In genomic region chr10:14185501-14186045, GRCh38 we compare ENCODE assay signal across 8 cellular contexts.
DNase-seq lines count a peak whose midpoint lies in the region; ATAC-seq and TF ChIP-seq lines count a peak whose summit lies in the region.

No MANE protein-coding gene starts in this region.

- H2AFZ ChIP-seq in PC-3 (ENCODE audit: low read length): no peak overlapping the region

- no peaks in the 10 kb centered on the region for H4K20me1 ChIP-seq in PC-3 (ENCODE audit: low read length)

- H3K27ac ChIP-seq in CD4-positive, alpha-beta T cell (ENCODE audit: low read depth, low read length): peak overlapping the region; percentile 52
- H3K27ac ChIP-seq in PC-3 (ENCODE audit: low read length): no peak overlapping the region
- H3K27ac ChIP-seq in colonic mucosa: no peak overlapping the region

- H3K9ac ChIP-seq in PC-3 (ENCODE audit: low read length) (no peak overlapping the region), colonic mucosa (ENCODE audit: low read depth in 2 of 2, low read length in 2 of 2) (no peak overlapping the region)

- H3K79me2 ChIP-seq in PC-3 (ENCODE audit: low read length): no peaks in the 10 kb centered on the region

- peak overlapping the region; percentile 91 for H3K27ac Mint-ChIP-seq in CD4-positive, alpha-beta T cell
- peak overlapping the region; percentile 98 for H3K27ac Mint-ChIP-seq in activated naive CD8-positive, alpha-beta T cell treated with anti-CD3 and anti-CD28 coated beads for 36 hours

- H3K9me2 ChIP-seq in PC-3 (replicated peaks; ENCODE audit: low read length): no peaks in the 10 kb centered on the region

- peaks cover 27% of the 10 kb centered on the region for H3K27me3 Mint-ChIP-seq in CD4-positive, alpha-beta T cell
- H3K27me3 Mint-ChIP-seq in activated naive CD8-positive, alpha-beta T cell treated with anti-CD3 and anti-CD28 coated beads for 36 hours: peaks cover 52% of the 10 kb centered on the region

- H3K4me1 ChIP-seq in PC-3 (ENCODE audit: insufficient read depth, low read length) (no peaks in the 10 kb centered on the region), colonic mucosa (no peaks in the 10 kb centered on the region)

- BruUV-seq in PC-3 (replicated peaks; lab: Mats Ljungman, UMichigan): no TSS peak

- H3K4me1 Mint-ChIP-seq in CD4-positive, alpha-beta T cell (ENCODE audit: low read depth): peaks cover 20% of the 10 kb centered on the region
- H3K4me1 Mint-ChIP-seq in activated naive CD8-positive, alpha-beta T cell treated with anti-CD3 and anti-CD28 coated beads for 36 hours: peaks cover 24% of the 10 kb centered on the region

- no peak for TF ChIP-seq CTCF in CD4-positive, alpha-beta T cell (IDR thresholded peaks at IDR 0.05)
- no peak for TF ChIP-seq CTCF in PC-3 (conservative IDR thresholded peaks at IDR 0.05; ENCODE audit: low read depth, low read length)
- no peak for TF ChIP-seq CTCF in colonic mucosa (IDR thresholded peaks at IDR 0.05)

- no peak overlapping the region for H3K4me2 ChIP-seq in PC-3 (ENCODE audit: low read length)

- H3K9me3 ChIP-seq in CD4-positive, alpha-beta T cell (ENCODE audit: control insufficient read depth, low read length): no peaks in the 10 kb centered on the region
- H3K9me3 ChIP-seq in PC-3 (ENCODE audit: low read length) (no peaks in the 10 kb centered on the region), colonic mucosa (no peaks in the 10 kb centered on the region)

- H3K36me3 ChIP-seq in PC-3 (ENCODE audit: low read depth, low read length): no peaks in the 10 kb centered on the region
- no peaks in the 10 kb centered on the region for H3K36me3 ChIP-seq in colonic mucosa

- no peak overlapping the region for H3K4me3 ChIP-seq in PC-3 (ENCODE audit: low read length)
- no peak overlapping the region for H3K4me3 ChIP-seq in colonic mucosa

- H3K27me3 ChIP-seq in CD4-positive, alpha-beta T cell (ENCODE audit: control insufficient read depth, insufficient read depth, low read length): peaks cover 26% of the 10 kb centered on the region
- H3K27me3 ChIP-seq in PC-3 (ENCODE audit: low read length): peaks cover 15% of the 10 kb centered on the region
- no peaks in the 10 kb centered on the region for H3K27me3 ChIP-seq in colonic mucosa

- H3K4me3 Mint-ChIP-seq in CD4-positive, alpha-beta T cell: peak overlapping the region; percentile 77
- H3K4me3 Mint-ChIP-seq in activated naive CD8-positive, alpha-beta T cell treated with anti-CD3 and anti-CD28 coated beads for 36 hours: peak overlapping the region; percentile 64

- no peaks in the 10 kb centered on the region for H3K9me3 Mint-ChIP-seq in CD4-positive, alpha-beta T cell
- H3K9me3 Mint-ChIP-seq in activated naive CD8-positive, alpha-beta T cell treated with anti-CD3 and anti-CD28 coated beads for 36 hours: peaks cover 4% of the 10 kb centered on the region

- H3F3A ChIP-seq in PC-3 (ENCODE audit: low read length, unreplicated experiment): no peaks in the 10 kb centered on the region

- intact Hi-C loops in CD4-positive, alpha-beta T cell (cut with DNase I, micrococcal nuclease): loop anchor here (1.0 to 10.0 kb wide), 4 partner anchors 177 to 649 kb away; partner anchors contain the start of genes CDNF (in 1 of the 2), HSPA14 (in 1 of the 2) and MSANTD7 (in 1 of the 2)
- intact Hi-C loops in PC-3 (cut with micrococcal nuclease) (no loop called here), colonic mucosa (cut with DNase I) (no loop called here)

- POLR2A ChIA-PET in CD4-positive, alpha-beta T cell (lab: Charles Lee): interaction anchor here (0.6 to 2.3 kb wide), 12 partner anchors 11 to 912 kb away, joined by 3 to 19 read pairs (median 4); partner anchors contain the start of genes CDNF, DCLRE1C, HSPA14 and MSANTD7
- POLR2A ChIA-PET in PC-3 (lab: Charles Lee; ENCODE audit: unreplicated experiment): no interaction called here

- CTCF ChIA-PET in CD4-positive, alpha-beta T cell (lab: Charles Lee): interaction anchor here (1.5 to 6.2 kb wide), 3 partner anchors 11 to 402 kb away, joined by 3 to 27 read pairs (median 7); no protein-coding TSS in a partner anchor
- CTCF ChIA-PET in PC-3 (lab: Charles Lee): interaction anchor here (0.6 kb wide), 1 partner anchor 1991 kb away, joined by 7 read pairs; no protein-coding TSS in a partner anchor

- ATAC-seq in CD4-positive, alpha-beta T cell (ENCODE audit: poor library complexity): peak; percentile 68
- ATAC-seq in GM19324 (IDR thresholded peaks at IDR 0.05; ENCODE audit: low FRiP score, unreplicated experiment): peak; percentile 57
- peak; percentile 83 for ATAC-seq in HG03175 (IDR thresholded peaks at IDR 0.05; ENCODE audit: unreplicated experiment)
- no peak for ATAC-seq in PC-3

- peaks cover 3% of the 10 kb centered on the region for H3K36me3 Mint-ChIP-seq in CD4-positive, alpha-beta T cell (ENCODE audit: low read depth)
- H3K36me3 Mint-ChIP-seq in activated naive CD8-positive, alpha-beta T cell treated with anti-CD3 and anti-CD28 coated beads for 36 hours: peaks cover 4% of the 10 kb centered on the region

- DNase-seq in CD4-positive, alpha-beta T cell: peak in 8 of 10 experiments; percentile 10 to 53 (median 17)
- DNase-seq in PC-3: peak; percentile 22
- DNase-seq in activated naive CD8-positive, alpha-beta T cell treated with anti-CD3 and anti-CD28 coated beads for 36 hours: peak; percentile 73
- DNase-seq in lung microvascular endothelial cell (ENCODE audit: low read depth in 2 of 2): peak; percentile 11 to 76
- DNase-seq in hepatic stellate cell (ENCODE audit: low spot score): no peak
- DNase-seq in colonic mucosa: no peak

Comparison
In these comparisons a context has a peak if more than half of its experiments do, and no peak if none do; other contexts are left out.
1. DNase-seq: peak in CD4-positive, alpha-beta T cell (8 of 10), PC-3 (single experiment), activated naive CD8-positive, alpha-beta T cell treated with anti-CD3 and anti-CD28 coated beads for 36 hours (single experiment) and lung microvascular endothelial cell (2 of 2); none in hepatic stellate cell (single experiment) and colonic mucosa (single experiment).
2. intact Hi-C loops: an anchor here in CD4-positive, alpha-beta T cell (1.0 to 10.0 kb wide); none called in PC-3 and colonic mucosa.